ENCODE assay signal across 23 cellular contexts in genomic region chr17:4272213-4272975, GRCh38. TPM values are rescaled to one million over a fixed set of nuclear protein-coding genes. Genes with fewer than 3 reads are reported as not detected.
DNase-seq lines count a peak whose midpoint lies in the region; ATAC-seq and TF ChIP-seq lines count a peak whose summit lies in the region.
"Had no signal": no experiment of that assay in that cellular context is flagged by ENCODE, and none has a peak within 500 bp of the region (broad histone marks: within the 10 kb centered on the region; RNA-seq: fewer than 3 reads in every experiment).

No MANE protein-coding gene starts in this region.

- intact Hi-C loops in CD8-positive, alpha-beta T cell (cut with DNase I, micrococcal nuclease), result no loop called here
- intact Hi-C loops in heart right ventricle (cut with DNase I) (loop anchor here in 1 of 10 donors (5.0 kb wide), 1 partner anchor 40 kb away; no protein-coding TSS in a partner anchor), natural killer cell (cut with micrococcal nuclease) (no loop called here)

- H3K4me1 ChIP-seq in CD8-positive, alpha-beta T cell (ENCODE audit: insufficient read depth, low read length), result no peaks in the 10 kb centered on the region
- peaks cover 0 to 55% (median 18%) of the 10 kb centered on the region in 9 donors for H3K4me1 ChIP-seq in heart right ventricle

- no peak for ATAC-seq in CD8-positive, alpha-beta T cell
- ATAC-seq in WTC11 (no peak), heart right ventricle (peak in 7 of 8 donors; percentile 49 to 82 (median 70)), natural killer cell (no peak), GM18502 (IDR thresholded peaks at IDR 0.05; ENCODE audit: poor library complexity, unreplicated experiment) (no peak)
- ATAC-seq: Panc1 had no signal

- H3K27ac Mint-ChIP-seq in CD8-positive, alpha-beta T cell, result peak overlapping the region; percentile 23
- H3K27ac Mint-ChIP-seq in WTC11 (peak overlapping the region; percentile 64), progenitor cell of endocrine pancreas (peak overlapping the region; percentile 75), natural killer cell (peak overlapping the region in 1 of 2 donors; percentile 3)
- H3K27ac Mint-ChIP-seq: activated B cell treated with CpG ODN at 0.5 μM for 24 hours; activated T-helper 2 cell treated with anti-CD3 and anti-CD28 coated beads, Interferon-gamma antibody, Interleukin-2, Interleukin-4, amounts not matched to agents 10 μg/mL and 5 μg/mL and 100 μg/mL, durations not matched to agents 14 hours and 24 hours and 36 hours had no signal

- H3K9me3 ChIP-seq in CD8-positive, alpha-beta T cell (ENCODE audit: low read length), result no peaks in the 10 kb centered on the region
- no peaks in the 10 kb centered on the region for H3K9me3 ChIP-seq in heart right ventricle

- peaks cover 3% of the 10 kb centered on the region for H3K4me1 Mint-ChIP-seq in CD8-positive, alpha-beta T cell (ENCODE audit: low read depth)
- H3K4me1 Mint-ChIP-seq in WTC11 (peaks cover 7% of the 10 kb centered on the region), progenitor cell of endocrine pancreas (ENCODE audit: low read depth) (no peaks in the 10 kb centered on the region), natural killer cell (peaks cover 5 to 11% of the 10 kb centered on the region in 2 donors)
- H3K4me1 Mint-ChIP-seq: activated B cell treated with CpG ODN at 0.5 μM for 24 hours had no signal

- no peaks in the 10 kb centered on the region for H3K36me3 ChIP-seq in CD8-positive, alpha-beta T cell (ENCODE audit: insufficient read depth, low read length)
- peaks cover 0 to 54% (median 0%) of the 10 kb centered on the region in 9 donors for H3K36me3 ChIP-seq in heart right ventricle

- H3K27me3 Mint-ChIP-seq in CD8-positive, alpha-beta T cell (ENCODE audit: low read depth), result no peaks in the 10 kb centered on the region
- no peaks in the 10 kb centered on the region for H3K27me3 Mint-ChIP-seq in WTC11 (ENCODE audit: low read depth)
- H3K27me3 Mint-ChIP-seq in progenitor cell of endocrine pancreas, result no peaks in the 10 kb centered on the region
- H3K27me3 Mint-ChIP-seq in natural killer cell (ENCODE audit: low read depth in 2 of 2), result no peaks in the 10 kb centered on the region
- H3K27me3 Mint-ChIP-seq: activated B cell treated with CpG ODN at 0.5 μM for 24 hours; activated naive CD8-positive, alpha-beta T cell had no signal

- no peak overlapping the region for H3K27ac ChIP-seq in CD8-positive, alpha-beta T cell (ENCODE audit: low read depth, low read length)
- peak overlapping the region in 8 of 10 donors; percentile 38 to 78 (median 60) for H3K27ac ChIP-seq in heart right ventricle
- H3K27ac ChIP-seq: epithelial cell of prostate had no signal

- DNase-seq in CD8-positive, alpha-beta T cell, result no peak
- DNase-seq in WTC11 (ENCODE audit: low spot score) (no peak), heart right ventricle (no peak), progenitor cell of endocrine pancreas (ENCODE audit: low spot score, unreplicated experiment) (no peak), cerebellar nuclear complex (lab: John Stamatoyannopoulos, UW) (no peak), natural killer cell (no peak), NCI-H2107 treated with DMSO at 0.1 percent for 48 hours (lab: John Stamatoyannopoulos, UW; ENCODE audit: unreplicated experiment) (no peak)
- DNase-seq: activated B cell treated with CpG ODN at 0.5 μM for 24 hours; activated CD8-positive, alpha-beta memory T cell treated with anti-CD3 and anti-CD28 coated beads, Interleukin-2, amount 50 U/mL, for 4 hours; HCEC 1CT; mammary epithelial cell; NCI-H1105; NCI-H1930; NCI-H226; NCI-H69; SIG-M5; stimulated activated CD4-positive, alpha-beta T cell treated with anti-CD3 and anti-CD28 coated beads, Interleukin-1b, Interleukin-23, amount 100 ng/mL, for 48 hours had no signal

- CTCF ChIA-PET in CD8-positive, alpha-beta T cell (lab: Charles Lee), result interaction anchor here (1.1 to 1.3 kb wide), 2 partner anchors 10 to 32 kb away, joined by 3 read pairs; no protein-coding TSS in a partner anchor
- CTCF ChIA-PET in WTC11 (lab: Charles Lee), result interaction anchor here (0.8 kb wide), 1 partner anchor 23 kb away, joined by 3 read pairs; no protein-coding TSS in a partner anchor

- POLR2A ChIA-PET in CD8-positive, alpha-beta T cell (lab: Charles Lee), result interaction anchor here (1.5 kb wide), 1 partner anchor 9 kb away, joined by 5 read pairs; the partner anchor contains the start of gene ANKFY1
- POLR2A ChIA-PET in WTC11 (lab: Charles Lee), result no interaction called here

- TF ChIP-seq CTCF in CD8-positive, alpha-beta T cell (IDR thresholded peaks at IDR 0.05), result no peak
- TF ChIP-seq CTCF in WTC11 (IDR thresholded peaks at IDR 0.05) (no peak), heart right ventricle (IDR thresholded peaks at IDR 0.05) (no peak), progenitor cell of endocrine pancreas (IDR thresholded peaks at IDR 0.05; ENCODE audit: unreplicated experiment) (no peak), natural killer cell (IDR thresholded peaks at IDR 0.05) (no peak)

- H3K27me3 ChIP-seq in CD8-positive, alpha-beta T cell (ENCODE audit: insufficient read depth, low read length), result no peaks in the 10 kb centered on the region
- no peaks in the 10 kb centered on the region for H3K27me3 ChIP-seq in heart right ventricle

- no peak overlapping the region for H3K4me3 Mint-ChIP-seq in CD8-positive, alpha-beta T cell
- H3K4me3 Mint-ChIP-seq in WTC11 (no peak overlapping the region), progenitor cell of endocrine pancreas (ENCODE audit: low read depth) (no peak overlapping the region), natural killer cell (no peak overlapping the region)
- H3K4me3 Mint-ChIP-seq: activated B cell treated with CpG ODN at 0.5 μM for 24 hours; activated naive CD8-positive, alpha-beta T cell had no signal

- H3K36me3 Mint-ChIP-seq in CD8-positive, alpha-beta T cell, result peaks cover 54% of the 10 kb centered on the region
- H3K36me3 Mint-ChIP-seq in WTC11, result peaks cover 53% of the 10 kb centered on the region
- H3K36me3 Mint-ChIP-seq in progenitor cell of endocrine pancreas (ENCODE audit: insufficient read depth), result peaks cover 26% of the 10 kb centered on the region
- no peaks in the 10 kb centered on the region for H3K36me3 Mint-ChIP-seq in natural killer cell
- H3K36me3 Mint-ChIP-seq: activated naive CD8-positive, alpha-beta T cell had no signal

- 46 to 59% methylated on average over 6 of the region's 6 CpGs for WGBS in heart right ventricle, 2 donors

- no peak overlapping the region for H3K4me3 ChIP-seq in CD8-positive, alpha-beta T cell (ENCODE audit: low read depth, low read length)
- H3K4me3 ChIP-seq in heart right ventricle, result no peak overlapping the region
- H3K4me3 ChIP-seq: smooth muscle cell had no signal

- no peaks in the 10 kb centered on the region for H3K9me3 Mint-ChIP-seq in CD8-positive, alpha-beta T cell
- no peaks in the 10 kb centered on the region for H3K9me3 Mint-ChIP-seq in WTC11
- H3K9me3 Mint-ChIP-seq in progenitor cell of endocrine pancreas (ENCODE audit: low read depth), result no peaks in the 10 kb centered on the region
- no peaks in the 10 kb centered on the region for H3K9me3 Mint-ChIP-seq in natural killer cell
- H3K9me3 Mint-ChIP-seq: activated B cell treated with CpG ODN at 0.5 μM for 24 hours; activated T-helper 2 cell treated with anti-CD3 and anti-CD28 coated beads, Interferon-gamma antibody, Interleukin-2, Interleukin-4, amounts not matched to agents 10 μg/mL and 5 μg/mL and 100 μg/mL, durations not matched to agents 14 hours and 24 hours and 36 hours had no signal

TF ChIP-seq in WTC11, 78 proteins besides CTCF, POLR2A, EP300 and RAD21 (continues in another document):
- TF ChIP-seq ERG (CRISPR knock-in tag; IDR thresholded peaks at IDR 0.05) (no peak), ESRRA (CRISPR knock-in tag; IDR thresholded peaks at IDR 0.05; ENCODE audit: borderline replicate concordance) (no peak), ZNF121 (CRISPR knock-in tag; IDR thresholded peaks at IDR 0.05) (no peak), ZNF232 (CRISPR knock-in tag; IDR thresholded peaks at IDR 0.05) (no peak), NFATC4 (CRISPR knock-in tag; IDR thresholded peaks at IDR 0.05) (no peak), GTF2I (CRISPR knock-in tag; conservative IDR thresholded peaks at IDR 0.05) (no peak)
- TF ChIP-seq, protein P1, sequence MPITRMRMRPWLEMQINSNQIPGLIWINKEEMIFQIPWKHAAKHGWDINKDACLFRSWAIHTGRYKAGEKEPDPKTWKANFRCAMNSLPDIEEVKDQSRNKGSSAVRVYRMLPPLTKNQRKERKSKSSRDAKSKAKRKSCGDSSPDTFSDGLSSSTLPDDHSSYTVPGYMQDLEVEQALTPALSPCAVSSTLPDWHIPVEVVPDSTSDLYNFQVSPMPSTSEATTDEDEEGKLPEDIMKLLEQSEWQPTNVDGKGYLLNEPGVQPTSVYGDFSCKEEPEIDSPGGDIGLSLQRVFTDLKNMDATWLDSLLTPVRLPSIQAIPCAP (CRISPR knock-in tag; IDR thresholded peaks at IDR 0.05), result no peak
- TF ChIP-seq, protein P2, sequence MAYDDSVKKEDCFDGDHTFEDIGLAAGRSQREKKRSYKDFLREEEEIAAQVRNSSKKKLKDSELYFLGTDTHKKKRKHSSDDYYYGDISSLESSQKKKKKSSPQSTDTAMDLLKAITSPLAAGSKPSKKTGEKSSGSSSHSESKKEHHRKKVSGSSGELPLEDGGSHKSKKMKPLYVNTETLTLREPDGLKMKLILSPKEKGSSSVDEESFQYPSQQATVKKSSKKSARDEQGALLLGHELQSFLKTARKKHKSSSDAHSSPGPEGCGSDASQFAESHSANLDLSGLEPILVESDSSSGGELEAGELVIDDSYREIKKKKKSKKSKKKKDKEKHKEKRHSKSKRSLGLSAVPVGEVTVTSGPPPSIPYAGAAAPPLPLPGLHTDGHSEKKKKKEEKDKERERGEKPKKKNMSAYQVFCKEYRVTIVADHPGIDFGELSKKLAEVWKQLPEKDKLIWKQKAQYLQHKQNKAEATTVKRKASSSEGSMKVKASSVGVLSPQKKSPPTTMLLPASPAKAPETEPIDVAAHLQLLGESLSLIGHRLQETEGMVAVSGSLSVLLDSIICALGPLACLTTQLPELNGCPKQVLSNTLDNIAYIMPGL (CRISPR knock-in tag; IDR thresholded peaks at IDR 0.05), result no peak

RNA-seq across cellular contexts. Expression of gene ANKFY1, which starts 8.6 kb away (rescaled TPM):
- total RNA-seq in CD8-positive, alpha-beta T cell, result 10 to 100 TPM; 26.2 to 28.6 TPM
- total RNA-seq in WTC11 (2021) (44.8 to 46.8 TPM (median 45.3 TPM) in 3 replicates), heart right ventricle (10 to 100 TPM; 18.7 to 34.4 (median 24.4) TPM), progenitor cell of endocrine pancreas (59.8 and 64.6 TPM in 2 replicates), natural killer cell (10 to 100 TPM; 58.4 to 72.4 (median 68.8) TPM)
- polyA plus RNA-seq in heart right ventricle, result 10 to 100 TPM in 1 of 2 donors, 1 to 10 TPM in 1; 8.6 to 12.8 TPM

Comparison
In these comparisons a context has a peak if more than half of its experiments do, and no peak if none do; other contexts are left out.
1. ATAC-seq: peak in heart right ventricle (7 of 8); none in CD8-positive, alpha-beta T cell (single experiment), WTC11 (single experiment), natural killer cell (0 of 3) and GM18502 (single experiment).